7 cellular contexts compared by ENCODE assay signal in genomic region chr2:84459944-84460429, GRCh38. TPM values are rescaled to one million over a fixed set of nuclear protein-coding genes. Genes with fewer than 3 reads are reported as not detected.
DNase-seq lines count a peak whose midpoint lies in the region; ATAC-seq, FAIRE-seq and TF ChIP-seq lines count a peak whose summit lies in the region.

No MANE protein-coding gene starts in this region.

- H3K4me3 ChIP-seq in PC-9 = peak overlapping the region; percentile 92
- peak overlapping the region; percentile 89 to 98 (median 94) for H3K4me3 ChIP-seq in fibroblast of lung (replicated peaks in 1 of 4; ENCODE audit: control extremely low read depth in 1 of 4, insufficient read depth in 1 of 4, low read depth in 3 of 4, low read length in 4 of 4)
- peak overlapping the region; percentile 86 for H3K4me3 ChIP-seq in retinal pigment epithelial cell (ENCODE audit: low read length)

- TF ChIP-seq CTCF in PC-9 (conservative IDR thresholded peaks at IDR 0.05) (no peak), fibroblast of lung (conservative IDR thresholded peaks at IDR 0.05 in 1 of 2, IDR thresholded peaks at IDR 0.05 in 1 of 2; ENCODE audit: low read depth in 1 of 2, low read length in 2 of 2) (no peak), retinal pigment epithelial cell (conservative IDR thresholded peaks at IDR 0.05; ENCODE audit: low read depth, low read length) (no peak)

- no peaks in the 10 kb centered on the region for H3K36me3 ChIP-seq in PC-9 (ENCODE audit: low read depth)
- H3K36me3 ChIP-seq in fibroblast of lung (ENCODE audit: control insufficient read depth, insufficient read depth, low read length) = no peaks in the 10 kb centered on the region

- CTCF ChIA-PET in PC-9 (lab: Charles Lee) = no interaction called here

- peak; percentile 4 for ATAC-seq in GM21529 (IDR thresholded peaks at IDR 0.05; ENCODE audit: unreplicated experiment)
- no peak for ATAC-seq in GM18873 (IDR thresholded peaks at IDR 0.05; ENCODE audit: low FRiP score, unreplicated experiment)

- H3K27ac ChIP-seq in PC-9 = no peak overlapping the region
- no peak overlapping the region for H3K27ac ChIP-seq in fibroblast of lung (ENCODE audit: insufficient read depth, low read length)

- H3K9me2 ChIP-seq in PC-9 (ENCODE audit: insufficient read depth) = no peaks in the 10 kb centered on the region

- H3K4me1 ChIP-seq in PC-9 (replicated peaks; ENCODE audit: insufficient read depth) = peaks cover 17% of the 10 kb centered on the region
- H3K4me1 ChIP-seq in fibroblast of lung (ENCODE audit: control insufficient read depth, extremely low read depth, insufficient read depth, low read length) = no peaks in the 10 kb centered on the region

- no peaks in the 10 kb centered on the region for H3F3A ChIP-seq in PC-9 (ENCODE audit: insufficient read depth, low read depth)

- peak overlapping the region; percentile 75 for H3K4me2 ChIP-seq in PC-9
- peak overlapping the region; percentile 91 for H3K4me2 ChIP-seq in fibroblast of lung (ENCODE audit: extremely low read depth, insufficient read depth, low read length)

- 0 out of 2 replicates have a peak, but pooled peaks cover 3% of the 10 kb centered on the region for H4K20me1 ChIP-seq in PC-9 (ENCODE audit: insufficient read depth)
- no peaks in the 10 kb centered on the region for H4K20me1 ChIP-seq in fibroblast of lung (ENCODE audit: control insufficient read depth, extremely low read depth, insufficient read depth, low read length)

- H3K79me2 ChIP-seq in PC-9 (ENCODE audit: low read depth) (peaks cover 25% of the 10 kb centered on the region), fibroblast of lung (ENCODE audit: control insufficient read depth, insufficient read depth, low read length) (peaks cover 23% of the 10 kb centered on the region)

- no peak overlapping the region for H3K9ac ChIP-seq in fibroblast of lung (ENCODE audit: insufficient read depth, low read length)

- H3K9me3 ChIP-seq in PC-9 (ENCODE audit: insufficient read depth, low read depth) (no peaks in the 10 kb centered on the region), fibroblast of lung (ENCODE audit: control insufficient read depth, insufficient read depth, low read depth, low read length) (no peaks in the 10 kb centered on the region)

- peak in 1 of 2 experiments; percentile 41 for DNase-seq in PC-9
- no peak for DNase-seq in fibroblast of lung (ENCODE audit: low read depth in 2 of 2)
- no peak for DNase-seq in retinal pigment epithelial cell (ENCODE audit: low read depth)
- no peak for DNase-seq in middle frontal gyrus (ENCODE audit: extremely low spot score, low spot score)
- no peak for DNase-seq in GM12891 (ENCODE audit: insufficient read length, low spot score)

- intact Hi-C loops in PC-9 (cut with micrococcal nuclease; ENCODE audit: unreplicated experiment) = loop anchor here (1.0 kb wide), 1 partner anchor 14 kb away; no protein-coding TSS in a partner anchor

- H2AFZ ChIP-seq in PC-9 = peak overlapping the region; percentile 100
- peak overlapping the region; percentile 92 for H2AFZ ChIP-seq in fibroblast of lung (ENCODE audit: low read length)

- FAIRE-seq in GM12891 (lab: Jason Lieb, UNC) = no peak

- TSS peak; percentile 82 for BruUV-seq in PC-9 (replicated peaks; lab: Mats Ljungman, UMichigan)

- no peak for TF ChIP-seq POLR2A in GM12891 (IDR thresholded peaks at IDR 0.05; ENCODE audit: low read depth, low read length)

- POLR2A ChIA-PET in PC-9 (lab: Charles Lee; ENCODE audit: unreplicated experiment) = interaction anchor here (0.6 kb wide), 1 partner anchor 498 kb away, joined by 8 read pairs; no protein-coding TSS in a partner anchor

- no peaks in the 10 kb centered on the region for H3K27me3 ChIP-seq in PC-9 (ENCODE audit: insufficient read depth, low read depth)
- no peaks in the 10 kb centered on the region for H3K27me3 ChIP-seq in fibroblast of lung (ENCODE audit: control insufficient read depth, insufficient read depth, low read length)

TF ChIP-seq in GM12891, 5 proteins besides CTCF, POLR2A, EP300 and RAD21:
- TF ChIP-seq POU2F2 (IDR thresholded peaks at IDR 0.05; ENCODE audit: low read depth, low read length) = no peak
- no peak for TF ChIP-seq SPI1 (IDR thresholded peaks at IDR 0.05; ENCODE audit: low read depth, low read length)
- TF ChIP-seq TAF1 (IDR thresholded peaks at IDR 0.05; ENCODE audit: low read depth, low read length) = no peak
- TF ChIP-seq PAX5 (IDR thresholded peaks at IDR 0.05; ENCODE audit: insufficient read depth, low read length, severe bottlenecking) = no peak
- no peak for TF ChIP-seq POLR2AphosphoS5 (IDR thresholded peaks at IDR 0.05; ENCODE audit: low read depth, low read length)

RNA-seq across cellular contexts. Expression of gene SUCLG1, which starts 0.9 kb away (rescaled TPM):
- total RNA-seq in PC-9 (2021) = 42.1 and 59.5 TPM in 2 replicates
- 63.1 and 71.1 TPM in 2 replicates for total RNA-seq in fibroblast of lung
- 50.0 and 53.0 TPM in 2 replicates for polyA plus RNA-seq in fibroblast of lung
- 66.2 and 74.9 TPM in 2 replicates for polyA plus RNA-seq in fibroblast of lung (2012)
- 11.1 and 20.0 TPM in 2 replicates for polyA minus RNA-seq in fibroblast of lung (ENCODE audit: low replicate concordance)
- polyA plus RNA-seq in GM12891 (2012; ENCODE audit: low read depth, missing spikeins) = 68.0 TPM

RNA-seq across cellular contexts. Expression of gene DNAH6, which starts 56.3 kb away (rescaled TPM):
- total RNA-seq in PC-9 (2021) (not detected in 2 replicates), fibroblast of lung (under 0.01 TPM in 2 replicates)
- polyA plus RNA-seq in fibroblast of lung = 0.01 TPM in 1 of 2 replicates, not detected in the other
- not detected in 2 replicates for polyA plus RNA-seq in fibroblast of lung (2012)
- not detected in 2 replicates for polyA minus RNA-seq in fibroblast of lung (ENCODE audit: low replicate concordance)
- polyA plus RNA-seq in GM12891 (2012; ENCODE audit: low read depth, missing spikeins) = 0.01 TPM
